21 cellular contexts compared by ENCODE assay signal in genomic region chr12:90000721-90001120, GRCh38.
DNase-seq lines count a peak whose midpoint lies in the region; ATAC-seq, FAIRE-seq and TF ChIP-seq lines count a peak whose summit lies in the region.
"Had no signal": no experiment of that assay in that cellular context is flagged by ENCODE, and none has a peak within 500 bp of the region (broad histone marks: within the 10 kb centered on the region; RNA-seq: fewer than 3 reads in every experiment).

No MANE protein-coding gene starts in this region.

- H3K9ac ChIP-seq in smooth muscle cell (ENCODE audit: low read depth) = no peak overlapping the region

- WGBS in smooth muscle cell (ENCODE audit: low lambda C conversion rate) = 69% methylated on average over 3 of the region's 3 CpGs

- FAIRE-seq in GM19239 (lab: Jason Lieb, UNC) = peak; percentile 31
- FAIRE-seq: D721Med, G401.6, GM12891, H54 had no signal

- TF ChIP-seq CTCF in osteoblast (IDR thresholded peaks at IDR 0.05; ENCODE audit: extremely low read depth, low read depth, low read length) (no peak), smooth muscle cell (IDR thresholded peaks at IDR 0.05; ENCODE audit: borderline replicate concordance, insufficient read depth, poor library complexity, severe bottlenecking) (no peak), left lung (IDR thresholded peaks at IDR 0.05) (no peak)

- H2AFZ ChIP-seq in osteoblast (ENCODE audit: low read length) (no peak overlapping the region), smooth muscle cell (ENCODE audit: low read depth) (no peak overlapping the region)
- H2AFZ ChIP-seq: GM23338 had no signal

- no peaks in the 10 kb centered on the region for H3K27me3 ChIP-seq in SJSA1 (replicated peaks)
- H3K27me3 ChIP-seq in osteoblast (ENCODE audit: insufficient read depth, low read length) = no peaks in the 10 kb centered on the region
- H3K27me3 ChIP-seq in smooth muscle cell (ENCODE audit: low read depth) = no peaks in the 10 kb centered on the region
- H3K27me3 ChIP-seq in left lung = no peaks in the 10 kb centered on the region

- H4K20me1 ChIP-seq in osteoblast (ENCODE audit: insufficient read depth, low read length) (no peaks in the 10 kb centered on the region), smooth muscle cell (ENCODE audit: low read depth) (no peaks in the 10 kb centered on the region)

- H3K79me2 ChIP-seq in osteoblast (ENCODE audit: insufficient read depth, low read length) = no peaks in the 10 kb centered on the region
- no peaks in the 10 kb centered on the region for H3K79me2 ChIP-seq in smooth muscle cell (ENCODE audit: low read depth)

- H3K4me2 ChIP-seq in osteoblast (ENCODE audit: insufficient read depth, low read length) (no peak overlapping the region), smooth muscle cell (peak overlapping the region; percentile 34)
- H3K4me2 ChIP-seq: A549, GM23338 had no signal

- no peaks in the 10 kb centered on the region for H3F3A ChIP-seq in smooth muscle cell (ENCODE audit: low read depth)

- intact Hi-C loops in left lung (cut with DNase I) = no loop called here

- ATAC-seq in left lung = no peak
- ATAC-seq: A549, GM23338, HCT116 had no signal

- H3K36me3 ChIP-seq in SJSA1 (no peaks in the 10 kb centered on the region), osteoblast (ENCODE audit: insufficient read depth, low read length) (no peaks in the 10 kb centered on the region), smooth muscle cell (ENCODE audit: low read depth) (no peaks in the 10 kb centered on the region), left lung (no peaks in the 10 kb centered on the region)

- no peak overlapping the region for H3K4me3 ChIP-seq in SJSA1
- no peak overlapping the region for H3K4me3 ChIP-seq in osteoblast (ENCODE audit: insufficient read depth, low read length)
- H3K4me3 ChIP-seq in smooth muscle cell = no peak overlapping the region
- no peak overlapping the region for H3K4me3 ChIP-seq in left lung
- H3K4me3 ChIP-seq: A549, GM23338 had no signal

- H3K27ac ChIP-seq in SJSA1 (peak overlapping the region; percentile 69; the same call in 1 of the 2 replicates), osteoblast (ENCODE audit: low read depth, low read length) (peak overlapping the region; percentile 31), smooth muscle cell (ENCODE audit: low read depth) (no peak overlapping the region), left lung (no peak overlapping the region)
- H3K27ac ChIP-seq: 22Rv1, A549, C4-2B, HL-60 had no signal

- H3K9me3 ChIP-seq in SJSA1 (replicated peaks) (no peaks in the 10 kb centered on the region), osteoblast (ENCODE audit: low read depth, low read length) (no peaks in the 10 kb centered on the region), smooth muscle cell (replicated peaks; ENCODE audit: low read depth) (no peaks in the 10 kb centered on the region), left lung (no peaks in the 10 kb centered on the region)
- H3K9me3 ChIP-seq: Caco-2 had no signal

- no peak for DNase-seq in GM19239 (ENCODE audit: insufficient read length, low spot score)
- peak in 1 of 2 experiments; percentile 12 for DNase-seq in SJSA1 (ENCODE audit: low read depth in 1 of 2, low spot score in 2 of 2)
- no peak for DNase-seq in osteoblast (ENCODE audit: insufficient read length, low spot score, missing footprints)
- DNase-seq in smooth muscle cell (lab: John Stamatoyannopoulos, UW; ENCODE audit: unreplicated experiment) = no peak
- no peak for DNase-seq in NCI-H82 (lab: John Stamatoyannopoulos, UW)
- no peak for DNase-seq in NCI-H187 treated with DMSO at 0.1 percent for 48 hours (lab: John Stamatoyannopoulos, UW)
- no peak for DNase-seq in left lung
- DNase-seq: AML-193; Caco-2; CD4-positive, alpha-beta T cell; HFFc6 had no signal

- H3K4me1 ChIP-seq in SJSA1 (replicated peaks) = peaks cover 26% of the 10 kb centered on the region
- peaks cover 18% of the 10 kb centered on the region for H3K4me1 ChIP-seq in osteoblast (ENCODE audit: insufficient read depth, low read length)
- peaks cover 18% of the 10 kb centered on the region for H3K4me1 ChIP-seq in smooth muscle cell (ENCODE audit: low read depth)
- H3K4me1 ChIP-seq in left lung = no peaks in the 10 kb centered on the region
- H3K4me1 ChIP-seq: A549 had no signal

Comparison
In these comparisons a context has a peak if more than half of its experiments do, and no peak if none do; other contexts are left out.
1. H3K27ac ChIP-seq: peak in SJSA1 (single experiment) and osteoblast (single experiment); none in smooth muscle cell (single experiment) and left lung (0 of 2).